In the genomic region with DNA sequence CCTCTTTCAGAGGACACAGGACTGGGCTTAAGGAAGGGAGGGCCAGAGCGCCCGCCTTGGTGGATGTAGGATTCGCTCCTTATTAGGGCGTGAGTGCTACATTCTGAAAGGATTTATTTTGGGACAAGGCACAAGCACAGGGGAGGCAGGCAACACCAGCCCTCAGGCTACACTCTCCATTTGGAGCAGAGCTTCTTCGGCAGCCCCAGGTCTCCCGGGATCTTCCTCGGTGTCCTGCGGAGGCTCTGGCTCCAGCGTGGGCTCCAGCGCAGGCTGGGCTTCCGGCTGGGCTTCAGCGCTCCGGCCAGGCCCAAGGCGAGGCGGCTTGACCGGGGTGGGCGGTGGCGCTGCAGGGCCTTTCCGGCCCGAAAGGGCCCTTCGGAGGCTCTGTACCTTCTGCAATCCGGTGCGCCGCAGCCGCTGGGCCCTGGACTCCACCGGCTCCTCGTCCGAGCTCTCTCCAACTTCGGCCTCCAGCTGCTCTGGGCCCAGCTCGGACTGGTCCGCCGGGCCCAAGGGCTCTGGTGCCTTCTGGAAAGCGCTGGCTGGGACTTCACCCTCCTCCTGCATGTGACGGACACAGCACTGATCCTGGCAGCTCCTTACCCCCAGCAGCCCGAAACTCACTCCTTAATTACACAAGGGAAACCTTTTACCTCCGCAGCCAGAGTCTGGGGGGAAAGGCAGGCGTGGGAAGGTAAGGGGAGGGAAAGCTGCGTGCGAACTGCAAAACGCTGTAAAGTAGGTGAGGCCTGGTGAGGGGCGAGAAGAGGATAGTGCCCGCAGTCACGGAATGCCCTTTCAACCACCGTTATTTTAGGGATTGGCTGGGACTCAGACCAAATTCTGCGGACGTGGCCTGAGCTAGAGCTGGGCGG, we compare ENCODE assay signal across 7 cellular contexts.
DNase-seq lines count a peak whose midpoint lies in the region; ATAC-seq and TF ChIP-seq lines count a peak whose summit lies in the region.

No MANE protein-coding gene starts in this region.

- peak overlapping the region; percentile 99 for H3K27ac ChIP-seq in brain microvascular endothelial cell
- H3K27ac ChIP-seq in stomach smooth muscle (ENCODE audit: low read length), result peak overlapping the region; percentile 99

- H3K9me3 ChIP-seq in stomach smooth muscle (ENCODE audit: control insufficient read depth in 2 of 2, low read length in 2 of 2), result no peaks in the 10 kb centered on the region

- peak; percentile 15 for ATAC-seq in HG02678 (IDR thresholded peaks at IDR 0.05; ENCODE audit: unreplicated experiment)
- ATAC-seq in HG02759 (IDR thresholded peaks at IDR 0.05; ENCODE audit: unreplicated experiment), result no peak
- no peak for ATAC-seq in HG02973 (IDR thresholded peaks at IDR 0.05; ENCODE audit: unreplicated experiment)

- no peak for TF ChIP-seq CTCF in brain microvascular endothelial cell (IDR thresholded peaks at IDR 0.05; ENCODE audit: low read depth, low read length, missing control alignments)

- no peaks in the 10 kb centered on the region for H3K27me3 ChIP-seq in brain microvascular endothelial cell (replicated peaks)
- no peaks in the 10 kb centered on the region for H3K27me3 ChIP-seq in stomach smooth muscle (ENCODE audit: control insufficient read depth in 1 of 2, insufficient read depth in 2 of 2, low read length in 2 of 2)

- DNase-seq in brain microvascular endothelial cell (peak; percentile 18), iPS-NIHi11 (ENCODE audit: low spot score) (peak; percentile 56), DMS 273 (lab: John Stamatoyannopoulos, UW; ENCODE audit: unreplicated experiment) (no peak)

- peaks cover 2% of the 10 kb centered on the region for H3K36me3 ChIP-seq in brain microvascular endothelial cell (replicated peaks)
- H3K36me3 ChIP-seq in stomach smooth muscle (ENCODE audit: control insufficient read depth in 2 of 2, insufficient read depth in 2 of 2, low read length in 2 of 2), result no peaks in the 10 kb centered on the region

- H3K9ac ChIP-seq in stomach smooth muscle (ENCODE audit: low read length in 2 of 2), result peak overlapping the region; percentile 96 to 98

- peak overlapping the region; percentile 81 for H3K4me3 ChIP-seq in brain microvascular endothelial cell (ENCODE audit: low read depth, low read length)
- H3K4me3 ChIP-seq in stomach smooth muscle (ENCODE audit: low read length in 2 of 2), result peak overlapping the region; percentile 83 to 86

- H3K4me1 ChIP-seq in stomach smooth muscle (ENCODE audit: control insufficient read depth, insufficient read depth, low read length), result peaks cover 50% of the 10 kb centered on the region

- in situ Hi-C loops in brain microvascular endothelial cell (cut with HindIII; ENCODE audit: low pct_ligation_motif_present, low sequenced_read_pairs), result no loop called here
